10 cellular contexts compared by ENCODE assay signal in the genomic region with DNA sequence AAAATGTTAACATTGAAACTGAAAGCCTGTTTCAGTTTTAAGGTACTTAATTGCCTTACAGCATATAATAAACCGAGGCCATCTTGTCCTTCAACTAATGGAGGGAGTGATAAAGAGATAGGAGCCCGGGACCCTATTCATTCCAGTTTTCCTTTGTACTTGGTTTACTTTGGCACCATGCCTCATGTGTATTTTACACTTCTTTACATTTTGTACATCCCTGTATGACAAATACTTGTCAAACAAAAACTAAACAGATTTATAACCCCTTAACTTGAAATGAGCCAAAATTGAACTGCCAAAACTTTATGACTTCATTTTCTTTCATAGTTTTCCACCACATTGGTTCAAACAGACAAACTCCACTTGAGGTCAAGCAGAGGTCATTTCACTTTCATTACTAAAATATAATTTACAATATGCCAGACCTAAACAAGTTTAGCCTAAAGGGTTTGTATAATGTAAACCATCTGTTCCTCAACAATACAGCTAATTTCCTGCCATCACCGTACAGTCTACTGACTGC. TPM values are rescaled to one million over a fixed set of nuclear protein-coding genes. Genes with fewer than 3 reads are reported as not detected.
DNase-seq lines count a peak whose midpoint lies in the region; ATAC-seq and TF ChIP-seq lines count a peak whose summit lies in the region.
"Had no signal": no experiment of that assay in that cellular context is flagged by ENCODE, and none has a peak within 500 bp of the region (broad histone marks: within the 10 kb centered on the region; RNA-seq: fewer than 3 reads in every experiment).

No MANE protein-coding gene starts in this region.

- H3K4me1 Mint-ChIP-seq in stimulated activated naive B cell treated with anti-CD40 and anti-IgM and Interleukin-4, amounts not matched to agents 10 μg/mL and 1 μg/mL and 100 μg/mL, for 72 hours: peaks cover 14 to 21% of the 10 kb centered on the region in 2 donors

- no peaks in the 10 kb centered on the region for H3K27me3 ChIP-seq in fibroblast of lung (ENCODE audit: control insufficient read depth, insufficient read depth, low read length)
- no peaks in the 10 kb centered on the region for H3K27me3 ChIP-seq in spleen (replicated peaks in 1 of 7)

- no peak overlapping the region for H2AFZ ChIP-seq in fibroblast of lung (ENCODE audit: low read length)

- TF ChIP-seq CTCF in fibroblast of lung (conservative IDR thresholded peaks at IDR 0.05 in 1 of 2, IDR thresholded peaks at IDR 0.05 in 1 of 2; ENCODE audit: low read depth in 1 of 2, low read length in 2 of 2) (no peak), spleen (IDR thresholded peaks at IDR 0.05 in 8 of 11, conservative IDR thresholded peaks at IDR 0.05 in 3 of 11) (no peak)

- no peak overlapping the region for H3K4me3 Mint-ChIP-seq in stimulated activated naive B cell treated with anti-CD40 and anti-IgM and Interleukin-4, amounts not matched to agents 10 μg/mL and 1 μg/mL and 100 μg/mL, for 72 hours
- H3K4me3 Mint-ChIP-seq: T-helper 2 cell treated with Interferon-gamma antibody and Interleukin-4, amounts not matched to agents 5 μg/mL and 100 μg/mL, for 36 hours had no signal

- H3K4me3 ChIP-seq in fibroblast of lung (replicated peaks in 1 of 4; ENCODE audit: control extremely low read depth in 1 of 4, insufficient read depth in 1 of 4, low read depth in 3 of 4, low read length in 4 of 4) (peak overlapping the region in 1 of 4 experiments; percentile 39), spleen (no peak overlapping the region)
- H3K4me3 ChIP-seq: lung had no signal

- DNase-seq in EH (ENCODE audit: low read depth): peak; percentile 66
- DNase-seq in NCI-H345 (lab: John Stamatoyannopoulos, UW): peak; percentile 90
- DNase-seq in fibroblast of lung (ENCODE audit: low read depth in 2 of 2): peak; percentile 49 to 91
- no peak for DNase-seq in spleen
- no peak for DNase-seq in stimulated activated naive B cell treated with anti-CD40 and anti-IgM and Interleukin-4, amounts not matched to agents 10 μg/mL and 1 μg/mL and 100 μg/mL, for 72 hours

- H3K4me2 ChIP-seq in fibroblast of lung (ENCODE audit: extremely low read depth, insufficient read depth, low read length): peak overlapping the region; percentile 64

- H3K27me3 Mint-ChIP-seq in stimulated activated naive B cell treated with anti-CD40 and anti-IgM and Interleukin-4, amounts not matched to agents 10 μg/mL and 1 μg/mL and 100 μg/mL, for 72 hours: peaks cover 6 to 7% of the 10 kb centered on the region in 2 donors

- no peaks in the 10 kb centered on the region for H4K20me1 ChIP-seq in fibroblast of lung (ENCODE audit: control insufficient read depth, extremely low read depth, insufficient read depth, low read length)

- intact Hi-C loops in spleen (cut with DNase I; ENCODE audit: low total_unique reads): no loop called here

- 37 to 58% (median 49%) methylated on average over 3 of the region's 3 CpGs for WGBS in spleen, 5 donors

- peaks cover 4 to 6% of the 10 kb centered on the region in 2 donors for H3K36me3 Mint-ChIP-seq in stimulated activated naive B cell treated with anti-CD40 and anti-IgM and Interleukin-4, amounts not matched to agents 10 μg/mL and 1 μg/mL and 100 μg/mL, for 72 hours

- no peaks in the 10 kb centered on the region for H3K9me3 ChIP-seq in fibroblast of lung (ENCODE audit: control insufficient read depth, insufficient read depth, low read depth, low read length)
- no peaks in the 10 kb centered on the region for H3K9me3 ChIP-seq in spleen

- H3K27ac Mint-ChIP-seq in stimulated activated naive B cell treated with anti-CD40 and anti-IgM and Interleukin-4, amounts not matched to agents 10 μg/mL and 1 μg/mL and 100 μg/mL, for 72 hours: no peak overlapping the region
- H3K27ac Mint-ChIP-seq: T-helper 2 cell treated with Interferon-gamma antibody and Interleukin-4, amounts not matched to agents 5 μg/mL and 100 μg/mL, for 36 hours had no signal

- H3K27ac ChIP-seq in fibroblast of lung (ENCODE audit: insufficient read depth, low read length) (peak overlapping the region; percentile 67), spleen (peak overlapping the region in 1 of 8 donors; percentile 50)

- no peak overlapping the region for H3K9ac ChIP-seq in fibroblast of lung (ENCODE audit: insufficient read depth, low read length)

- ATAC-seq in HG02798 (IDR thresholded peaks at IDR 0.05; ENCODE audit: poor library complexity, unreplicated experiment) (peak; percentile 38), GM19463 (IDR thresholded peaks at IDR 0.05; ENCODE audit: unreplicated experiment) (no peak), GM21825 (IDR thresholded peaks at IDR 0.05; ENCODE audit: unreplicated experiment) (no peak)
- no peak for ATAC-seq in stimulated activated naive B cell treated with anti-CD40 and anti-IgM and Interleukin-4, amounts not matched to agents 10 μg/mL and 1 μg/mL and 100 μg/mL, for 72 hours (replicated peaks)

- H3K36me3 ChIP-seq in fibroblast of lung (ENCODE audit: control insufficient read depth, insufficient read depth, low read length): no peaks in the 10 kb centered on the region
- H3K36me3 ChIP-seq in spleen: peaks cover 0 to 3% (median under 1%) of the 10 kb centered on the region in 6 donors

- TF ChIP-seq POLR2A in spleen (IDR thresholded peaks at IDR 0.05): no peak

- H3K9me3 Mint-ChIP-seq in stimulated activated naive B cell treated with anti-CD40 and anti-IgM and Interleukin-4, amounts not matched to agents 10 μg/mL and 1 μg/mL and 100 μg/mL, for 72 hours: peaks cover 0 to 6% of the 10 kb centered on the region in 2 donors
- H3K9me3 Mint-ChIP-seq: T-helper 2 cell treated with Interferon-gamma antibody and Interleukin-4, amounts not matched to agents 5 μg/mL and 100 μg/mL, for 36 hours had no signal

- no peaks in the 10 kb centered on the region for H3K79me2 ChIP-seq in fibroblast of lung (ENCODE audit: control insufficient read depth, insufficient read depth, low read length)

- H3K4me1 ChIP-seq in fibroblast of lung (ENCODE audit: control insufficient read depth, extremely low read depth, insufficient read depth, low read length): peaks cover 17% of the 10 kb centered on the region
- peaks cover 0 to 19% (median 6%) of the 10 kb centered on the region in 6 donors for H3K4me1 ChIP-seq in spleen

RNA-seq across cellular contexts. Expression of gene UBE2U, which starts 30.9 kb away (rescaled TPM):
- total RNA-seq in fibroblast of lung: not detected in 2 replicates
- polyA plus RNA-seq in fibroblast of lung: not detected in 2 replicates
- polyA plus RNA-seq in fibroblast of lung (2012): not detected in 2 replicates
- not detected in 2 replicates for polyA minus RNA-seq in fibroblast of lung (ENCODE audit: low replicate concordance)
- total RNA-seq in spleen: not detected
- polyA plus RNA-seq in spleen: not detected
- total RNA-seq: lung had no signal
- polyA plus RNA-seq: lung had no signal

Comparison
In these comparisons a context has a peak if more than half of its experiments do, and no peak if none do; other contexts are left out.
1. DNase-seq: peak in EH (single experiment), NCI-H345 (single experiment) and fibroblast of lung (2 of 2); none in spleen (single experiment) and stimulated activated naive B cell treated with anti-CD40 and anti-IgM and Interleukin-4, amounts not matched to agents 10 μg/mL and 1 μg/mL and 100 μg/mL, for 72 hours (single experiment).